In genomic region chr1:149849246-149849946, GRCh38 we compare ENCODE assay signal across 8 cellular contexts. TPM values are rescaled to one million over a fixed set of nuclear protein-coding genes. Genes with fewer than 3 reads are reported as not detected.
DNase-seq lines count a peak whose midpoint lies in the region; ATAC-seq and TF ChIP-seq lines count a peak whose summit lies in the region.

No MANE protein-coding gene starts in this region.

- no peaks in the 10 kb centered on the region for H3K9me2 ChIP-seq in Karpas-422 (replicated peaks; ENCODE audit: insufficient read depth, low read length)

- peaks cover 3% of the 10 kb centered on the region; the same call in 1 of the 2 replicates for H3K79me2 ChIP-seq in Karpas-422 (ENCODE audit: low read length)

- no peak overlapping the region for H2AFZ ChIP-seq in Karpas-422 (ENCODE audit: low read length)

- H3K9ac ChIP-seq in BLaER1 (peak overlapping the region; percentile 99), Karpas-422 (ENCODE audit: low read length) (peak overlapping the region; percentile 60)

- no peak for TF ChIP-seq CTCF in chondrocyte (IDR thresholded peaks at IDR 0.05)

- H3K36me3 ChIP-seq in BLaER1 (peaks cover 10% of the 10 kb centered on the region), Karpas-422 (ENCODE audit: insufficient read depth, low read length) (no peaks in the 10 kb centered on the region)

- peak overlapping the region; percentile 74 for H3K4me3 ChIP-seq in BLaER1
- H3K4me3 ChIP-seq in Karpas-422 (ENCODE audit: low read length), result peak overlapping the region; percentile 50

- H3K27me3 ChIP-seq in BLaER1 (no peaks in the 10 kb centered on the region), Karpas-422 (ENCODE audit: low read length) (no peaks in the 10 kb centered on the region)

- no peak for TF ChIP-seq POLR2A in erythroblast (IDR thresholded peaks at IDR 0.05; ENCODE audit: low read length)

- H3K9me3 ChIP-seq in BLaER1 (no peaks in the 10 kb centered on the region), Karpas-422 (ENCODE audit: low read length) (no peaks in the 10 kb centered on the region)

- H3K27ac Mint-ChIP-seq in chondrocyte (ENCODE audit: unreplicated experiment), result peak overlapping the region; percentile 87
- H3K27ac Mint-ChIP-seq in natural killer cell treated with Interleukin-12 subunit alpha and Interleukin-12 subunit beta and Interleukin-15 and Interleukin-18, amount 100 ng/mL, for 72 hours, result peak overlapping the region; percentile 91 to 93

- peak overlapping the region; percentile 91 for H3K4me2 ChIP-seq in BLaER1
- peak overlapping the region; percentile 58 for H3K4me2 ChIP-seq in Karpas-422 (ENCODE audit: low read depth, low read length, poor library complexity, severe bottlenecking)

- peaks cover 55% of the 10 kb centered on the region for H4K20me1 ChIP-seq in BLaER1
- no peaks in the 10 kb centered on the region for H4K20me1 ChIP-seq in Karpas-422 (ENCODE audit: insufficient read depth, low read depth, low read length)

- H3K27ac ChIP-seq in BLaER1, result peak overlapping the region; percentile 94
- no peak overlapping the region for H3K27ac ChIP-seq in Karpas-422 (ENCODE audit: low read length)

- H3K4me1 ChIP-seq in BLaER1, result peaks cover 54% of the 10 kb centered on the region
- H3K4me1 ChIP-seq in Karpas-422 (ENCODE audit: low read length), result peaks cover 17% of the 10 kb centered on the region

- H3K9me3 Mint-ChIP-seq in chondrocyte (ENCODE audit: low read depth), result no peaks in the 10 kb centered on the region
- H3K9me3 Mint-ChIP-seq in natural killer cell treated with Interleukin-12 subunit alpha and Interleukin-12 subunit beta and Interleukin-15 and Interleukin-18, amount 100 ng/mL, for 72 hours, result no peaks in the 10 kb centered on the region

- no peak for ATAC-seq in natural killer cell treated with Interleukin-12 subunit alpha and Interleukin-12 subunit beta and Interleukin-15 and Interleukin-18, amount 100 ng/mL, for 72 hours

- peak; percentile 44 for DNase-seq in Karpas-422
- DNase-seq in chondrocyte (ENCODE audit: low spot score), result no peak
- no peak for DNase-seq in natural killer cell treated with Interleukin-12 subunit alpha and Interleukin-12 subunit beta and Interleukin-15 and Interleukin-18, amount 100 ng/mL, for 72 hours (ENCODE audit: low spot score)
- DNase-seq in erythroblast (lab: John Stamatoyannopoulos, UW), result no peak
- DNase-seq in NCI-H2029 (lab: John Stamatoyannopoulos, UW), result no peak
- no peak for DNase-seq in putamen (ENCODE audit: low spot score)
- DNase-seq in T-helper 9 cell, result no peak

- no peaks in the 10 kb centered on the region for H3K36me3 Mint-ChIP-seq in chondrocyte (ENCODE audit: low read depth)
- H3K36me3 Mint-ChIP-seq in natural killer cell treated with Interleukin-12 subunit alpha and Interleukin-12 subunit beta and Interleukin-15 and Interleukin-18, amount 100 ng/mL, for 72 hours, result peaks cover 22% of the 10 kb centered on the region

- peaks cover 36% of the 10 kb centered on the region for H3K4me1 Mint-ChIP-seq in chondrocyte (ENCODE audit: low read depth)
- H3K4me1 Mint-ChIP-seq in natural killer cell treated with Interleukin-12 subunit alpha and Interleukin-12 subunit beta and Interleukin-15 and Interleukin-18, amount 100 ng/mL, for 72 hours (ENCODE audit: low read depth in 2 of 2), result peaks cover 39 to 42% of the 10 kb centered on the region in 2 donors

- H3K27me3 Mint-ChIP-seq in chondrocyte (ENCODE audit: low read depth), result no peaks in the 10 kb centered on the region
- H3K27me3 Mint-ChIP-seq in natural killer cell treated with Interleukin-12 subunit alpha and Interleukin-12 subunit beta and Interleukin-15 and Interleukin-18, amount 100 ng/mL, for 72 hours, result no peaks in the 10 kb centered on the region

- H3K4me3 Mint-ChIP-seq in chondrocyte (ENCODE audit: unreplicated experiment), result peak overlapping the region; percentile 77
- peak overlapping the region; percentile 93 for H3K4me3 Mint-ChIP-seq in natural killer cell treated with Interleukin-12 subunit alpha and Interleukin-12 subunit beta and Interleukin-15 and Interleukin-18, amount 100 ng/mL, for 72 hours

RNA-seq across cellular contexts. Expression of gene BOLA1, which starts 50.0 kb away (rescaled TPM):
- 0.47 and 1.2 TPM in 2 replicates for total RNA-seq in Karpas-422 (2014; rRNA removed; shearing (Covaris generic); ENCODE audit: low replicate concordance)
- total RNA-seq in chondrocyte, result 9.4 to 11.5 TPM (median 10.5 TPM) in 3 replicates
- total RNA-seq in natural killer cell treated with Interleukin-12 subunit alpha and Interleukin-12 subunit beta and Interleukin-15 and Interleukin-18, amount 100 ng/mL, for 72 hours, result 10 to 100 TPM; 13.9 to 16.2 TPM
